In genomic region chr17:74513987-74514631, GRCh38 we compare ENCODE assay signal across 8 cellular contexts. TPM values are rescaled to one million over a fixed set of nuclear protein-coding genes. Genes with fewer than 3 reads are reported as not detected.
DNase-seq lines count a peak whose midpoint lies in the region; ATAC-seq, FAIRE-seq and TF ChIP-seq lines count a peak whose summit lies in the region.

No MANE protein-coding gene starts in this region.

- peaks cover 0 to 19% (median 11%) of the 10 kb centered on the region in 5 donors for H3K9me3 Mint-ChIP-seq in CD8-positive, alpha-beta memory T cell

- no peaks in the 10 kb centered on the region for H3K9me3 ChIP-seq in CD8-positive, alpha-beta memory T cell (ENCODE audit: low read length)
- H3K9me3 ChIP-seq in esophagus muscularis mucosa = no peaks in the 10 kb centered on the region

- no peak for TF ChIP-seq EP300 in esophagus muscularis mucosa (IDR thresholded peaks at IDR 0.05)

- CTCF ChIA-PET in CD8-positive, alpha-beta memory T cell (lab: Charles Lee) = no interaction called here

- no peak for TF ChIP-seq POLR2A in esophagus muscularis mucosa (IDR thresholded peaks at IDR 0.05; ENCODE audit: low read depth)

- no peak overlapping the region for H3K4me3 ChIP-seq in CD8-positive, alpha-beta memory T cell (ENCODE audit: low read length)
- no peak overlapping the region for H3K4me3 ChIP-seq in esophagus muscularis mucosa

- WGBS in esophagus muscularis mucosa = 53% methylated on average over 3 of the region's 3 CpGs

- intact Hi-C loops in esophagus muscularis mucosa (cut with DNase I) = no loop called here

- no peak overlapping the region for H3K27ac ChIP-seq in CD8-positive, alpha-beta memory T cell (ENCODE audit: low read depth, low read length)
- no peak overlapping the region for H3K27ac ChIP-seq in esophagus muscularis mucosa (replicated peaks in 1 of 4)

- no peak for ATAC-seq in HG03025 (IDR thresholded peaks at IDR 0.05; ENCODE audit: low FRiP score, unreplicated experiment)

- peaks cover 5% of the 10 kb centered on the region for H3K27me3 ChIP-seq in CD8-positive, alpha-beta memory T cell (ENCODE audit: insufficient read depth, low read length, poor library complexity, severe bottlenecking)
- H3K27me3 ChIP-seq in esophagus muscularis mucosa = peaks cover 0 to 15% (median 0%) of the 10 kb centered on the region in 4 donors

- peak; percentile 27 to 72 (median 45) for DNase-seq in CD8-positive, alpha-beta memory T cell
- DNase-seq in HTR-8/SVneo (ENCODE audit: insufficient read length, low spot score) = no peak
- DNase-seq in activated CD4-positive, alpha-beta T cell treated with anti-CD3 and anti-CD28 coated beads, Interleukin-2, amount 50 U/mL, for 48 hours = peak; percentile 32 to 46
- DNase-seq in esophagus muscularis mucosa (ENCODE audit: extremely low spot score) = peak; percentile 90
- DNase-seq in stimulated activated CD8-positive, alpha-beta memory T cell treated with anti-CD3 and anti-CD28 coated beads, Interleukin-12 subunit alpha, Interleukin-12 subunit beta, amount 100 ng/mL, for 1 hour (ENCODE audit: low read depth) = peak; percentile 28
- no peak for DNase-seq in epidermal melanocyte (ENCODE audit: insufficient read length, low spot score)
- no peak for DNase-seq in NCI-H526 treated with DMSO at 0.1 percent for 48 hours (lab: John Stamatoyannopoulos, UW)

- POLR2A ChIA-PET in CD8-positive, alpha-beta memory T cell (lab: Charles Lee) = no interaction called here

- H3K4me1 ChIP-seq in CD8-positive, alpha-beta memory T cell (ENCODE audit: insufficient read depth, low read length) = no peaks in the 10 kb centered on the region
- no peaks in the 10 kb centered on the region for H3K4me1 ChIP-seq in esophagus muscularis mucosa

- peaks cover 0 to 29% (median 1%) of the 10 kb centered on the region in 3 donors for H3K36me3 Mint-ChIP-seq in CD8-positive, alpha-beta memory T cell

- H3K4me3 Mint-ChIP-seq in CD8-positive, alpha-beta memory T cell = peak overlapping the region in 4 of 7 donors; percentile 65 to 83 (median 70)

- no peak for TF ChIP-seq CTCF in esophagus muscularis mucosa (IDR thresholded peaks at IDR 0.05)

- H3K27ac Mint-ChIP-seq in CD8-positive, alpha-beta memory T cell = peak overlapping the region in 7 of 8 donors; percentile 76 to 95 (median 90)

- H3K27me3 Mint-ChIP-seq in CD8-positive, alpha-beta memory T cell = peaks cover 20 to 53% of the 10 kb centered on the region in 2 donors

- peaks cover 0 to 8% (median 6%) of the 10 kb centered on the region in 3 donors for H3K4me1 Mint-ChIP-seq in CD8-positive, alpha-beta memory T cell

- peak; percentile 99 for FAIRE-seq in HTR-8/SVneo (lab: Jason Lieb, UNC)

- H3K36me3 ChIP-seq in CD8-positive, alpha-beta memory T cell (ENCODE audit: insufficient read depth, low read length) = no peaks in the 10 kb centered on the region
- no peaks in the 10 kb centered on the region for H3K36me3 ChIP-seq in esophagus muscularis mucosa

RNA-seq across cellular contexts. Expression of gene CD300LB, which starts 17.2 kb away (rescaled TPM):
- under 1 TPM in 1 of 2 experiments, not detected in 1; 0.11 TPM for total RNA-seq in CD8-positive, alpha-beta memory T cell
- not detected for polyA plus RNA-seq in CD8-positive, alpha-beta memory T cell
- total RNA-seq in esophagus muscularis mucosa = under 1 TPM in 3 of 4 donors, not detected in 1; 0.17 to 0.83 (median 0.23) TPM

RNA-seq across cellular contexts. Expression of gene CD300C, which starts 31.8 kb away (rescaled TPM):
- total RNA-seq in CD8-positive, alpha-beta memory T cell = under 1 TPM in 1 of 2 experiments, not detected in 1; 0.20 TPM
- not detected for polyA plus RNA-seq in CD8-positive, alpha-beta memory T cell
- 1 to 10 TPM in 3 of 4 donors, under 1 TPM in 1; 0.39 to 4.6 (median 1.6) TPM for total RNA-seq in esophagus muscularis mucosa

RNA-seq across cellular contexts. Expression of gene CD300A, which starts 47.7 kb away (rescaled TPM):
- 1 to 10 TPM; 3.1 to 3.8 TPM for total RNA-seq in CD8-positive, alpha-beta memory T cell
- 121 TPM for polyA plus RNA-seq in CD8-positive, alpha-beta memory T cell
- total RNA-seq in esophagus muscularis mucosa = 1 to 10 TPM; 1.2 to 4.1 (median 2.4) TPM

RNA-seq across cellular contexts. Expression of gene CD300H, which starts 53.2 kb away (rescaled TPM):
- total RNA-seq in CD8-positive, alpha-beta memory T cell = not detected
- polyA plus RNA-seq in CD8-positive, alpha-beta memory T cell = not detected
- total RNA-seq in esophagus muscularis mucosa = not detected

Comparison
In these comparisons a context has a peak if more than half of its experiments do, and no peak if none do; other contexts are left out.
1. DNase-seq: peak in CD8-positive, alpha-beta memory T cell (5 of 5), activated CD4-positive, alpha-beta T cell treated with anti-CD3 and anti-CD28 coated beads, Interleukin-2, amount 50 U/mL, for 48 hours (2 of 2), esophagus muscularis mucosa (single experiment) and stimulated activated CD8-positive, alpha-beta memory T cell treated with anti-CD3 and anti-CD28 coated beads, Interleukin-12 subunit alpha, Interleukin-12 subunit beta, amount 100 ng/mL, for 1 hour (single experiment); none in HTR-8/SVneo (single experiment), epidermal melanocyte (single experiment) and NCI-H526 treated with DMSO at 0.1 percent for 48 hours (single experiment).